ENCODE assay signal across 13 cellular contexts in the genomic region with DNA sequence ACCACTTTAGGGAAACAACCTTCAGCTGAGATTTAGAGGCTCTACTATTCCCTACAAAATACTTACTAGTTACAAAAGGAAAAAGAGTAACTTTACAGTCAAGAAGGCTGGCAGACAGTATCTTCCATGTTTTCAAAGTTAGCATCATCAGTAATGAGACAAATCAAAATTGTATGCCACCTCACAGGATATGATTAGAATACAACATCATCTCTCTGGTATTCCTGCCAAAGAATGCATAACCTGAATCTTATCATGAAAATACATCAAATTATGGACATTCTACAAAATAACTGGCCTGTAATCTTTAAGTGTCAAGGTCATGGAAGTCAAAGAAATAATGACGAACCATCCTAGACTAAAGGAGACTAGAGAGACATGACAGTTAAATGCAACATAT. TPM values are rescaled to one million over a fixed set of nuclear protein-coding genes. Genes with fewer than 3 reads are reported as not detected.
A peak's percentile ranks its signal among the peaks of the same experiment; 100 is the strongest.
DNase-seq lines count a peak whose midpoint lies in the region.
"Had no signal": no experiment of that assay in that cellular context is flagged by ENCODE, and none has a peak within 500 bp of the region (broad histone marks: within the 10 kb centered on the region; RNA-seq: fewer than 3 reads in every experiment).

No MANE protein-coding gene starts in this region.

- DNase-seq in ELR (ENCODE audit: low read depth), result peak; percentile 51
- DNase-seq in SW 1271 (lab: John Stamatoyannopoulos, UW), result peak; percentile 63 to 70
- peak; percentile 40 for DNase-seq in dermis blood vessel endothelial cell
- DNase-seq in activated naive CD4-positive, alpha-beta T cell treated with anti-CD3 and anti-CD28 coated beads for 36 hours, result no peak
- no peak for DNase-seq in NCI-H524 (lab: John Stamatoyannopoulos, UW)
- DNase-seq in HuH-7.5 (ENCODE audit: low spot score), result no peak
- no peak for DNase-seq in NCI-H187 (lab: John Stamatoyannopoulos, UW)
- DNase-seq: AML-193; Calu3; CD4-positive, alpha-beta T cell; DMS79 treated with DMSO at 0.1 percent for 48 hours; H9; IMR-90 had no signal

- no peaks in the 10 kb centered on the region for H3K4me1 Mint-ChIP-seq in activated naive CD4-positive, alpha-beta T cell treated with anti-CD3 and anti-CD28 coated beads for 36 hours (ENCODE audit: low read depth)
- H3K4me1 Mint-ChIP-seq: H9 had no signal

- H3K27ac Mint-ChIP-seq in activated naive CD4-positive, alpha-beta T cell treated with anti-CD3 and anti-CD28 coated beads for 36 hours, result no peak overlapping the region
- H3K27ac Mint-ChIP-seq: CD4-positive, alpha-beta T cell; H9 had no signal

- H3K27me3 Mint-ChIP-seq in activated naive CD4-positive, alpha-beta T cell treated with anti-CD3 and anti-CD28 coated beads for 36 hours (ENCODE audit: low read depth), result no peaks in the 10 kb centered on the region
- H3K27me3 Mint-ChIP-seq: CD4-positive, alpha-beta T cell had no signal

- H3K4me3 Mint-ChIP-seq in activated naive CD4-positive, alpha-beta T cell treated with anti-CD3 and anti-CD28 coated beads for 36 hours, result no peak overlapping the region
- H3K4me3 Mint-ChIP-seq: CD4-positive, alpha-beta T cell; H9 had no signal

- no peaks in the 10 kb centered on the region for H3K9me3 Mint-ChIP-seq in activated naive CD4-positive, alpha-beta T cell treated with anti-CD3 and anti-CD28 coated beads for 36 hours
- H3K9me3 Mint-ChIP-seq: CD4-positive, alpha-beta T cell; H9 had no signal

- H3K36me3 Mint-ChIP-seq in activated naive CD4-positive, alpha-beta T cell treated with anti-CD3 and anti-CD28 coated beads for 36 hours (ENCODE audit: low read depth), result peaks cover 33% of the 10 kb centered on the region

- CTCF ChIA-PET in activated naive CD4-positive, alpha-beta T cell treated with anti-CD3 and anti-CD28 coated beads for 36 hours (lab: Charles Lee), result no interaction called here

- intact Hi-C loops in activated naive CD4-positive, alpha-beta T cell treated with anti-CD3 and anti-CD28 coated beads for 36 hours (cut with micrococcal nuclease), result no loop called here

RNA-seq across cellular contexts. Expression of a gene that starts 38.4 kb away (rescaled TPM):
- total RNA-seq in dermis blood vessel endothelial cell, result 21.1 and 25.9 TPM in 2 replicates
- 10 to 100 TPM; 42.4 to 43.0 TPM for total RNA-seq in activated naive CD4-positive, alpha-beta T cell treated with anti-CD3 and anti-CD28 coated beads for 36 hours

Comparison
In these comparisons a context has a peak if more than half of its experiments do, and no peak if none do; other contexts are left out.
1. DNase-seq: peak in ELR (single experiment), SW 1271 (2 of 2) and dermis blood vessel endothelial cell (single experiment); none in activated naive CD4-positive, alpha-beta T cell treated with anti-CD3 and anti-CD28 coated beads for 36 hours (single experiment), NCI-H524 (0 of 2), HuH-7.5 (single experiment) and NCI-H187 (0 of 2).